ENCODE assay signal across 8 cellular contexts in the genomic region with DNA sequence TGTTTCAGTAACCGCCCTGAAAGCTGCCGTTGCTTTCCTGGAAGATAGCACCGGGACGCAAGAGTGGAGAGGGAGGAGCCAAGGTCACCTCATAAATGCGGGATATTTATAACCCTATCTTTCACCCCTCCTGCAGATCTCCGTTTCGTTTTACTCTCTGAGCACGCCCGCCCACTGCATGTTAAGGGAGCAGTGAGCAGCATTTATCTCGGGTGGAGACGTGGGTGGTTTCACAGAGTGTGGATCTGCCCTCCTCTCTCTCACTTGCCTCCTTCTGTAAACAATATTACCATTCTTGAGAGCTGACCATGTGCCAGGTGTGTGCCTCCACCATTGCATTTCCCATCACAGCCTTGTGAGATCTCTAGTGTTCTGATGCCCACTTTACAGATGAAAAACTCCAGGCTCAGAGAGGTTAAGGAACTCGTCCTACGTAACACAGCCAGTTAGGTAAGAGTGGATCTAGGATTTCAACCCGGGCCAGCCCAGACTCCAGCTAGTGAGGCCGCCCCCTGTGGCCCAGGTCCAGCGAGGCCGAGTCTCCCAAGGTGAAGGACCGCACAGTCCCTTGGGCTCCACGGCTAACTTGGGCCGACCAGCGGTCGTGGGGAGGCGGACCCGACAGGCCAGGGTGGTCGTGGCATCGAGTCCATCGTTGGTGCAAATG. TPM values are rescaled to one million over a fixed set of nuclear protein-coding genes. Genes with fewer than 3 reads are reported as not detected.
DNase-seq lines count a peak whose midpoint lies in the region; ATAC-seq lines count a peak whose summit lies in the region.

No MANE protein-coding gene starts in this region.

- H3K27ac ChIP-seq in HUES64 (ENCODE audit: low read depth, low read length) = no peak overlapping the region
- peak overlapping the region; percentile 97 for H3K27ac ChIP-seq in temporal lobe (ENCODE audit: low read depth, low read length)

- H3K27me3 Mint-ChIP-seq in T-helper 17 cell = no peaks in the 10 kb centered on the region

- H3K4me3 Mint-ChIP-seq in T-helper 17 cell = peak overlapping the region; percentile 88

- DNase-seq in EL = peak; percentile 57
- no peak for DNase-seq in T-helper 17 cell
- DNase-seq in retina = no peak

- H3K27ac Mint-ChIP-seq in T-helper 17 cell = peak overlapping the region; percentile 75

- H3K4me1 ChIP-seq in HUES64 (ENCODE audit: insufficient read depth, low read length) (peaks cover 11% of the 10 kb centered on the region; the same call in 1 of the 2 replicates), endocrine pancreas (ENCODE audit: control insufficient read depth, insufficient read depth, low read length) (no peaks in the 10 kb centered on the region), mononuclear cell (ENCODE audit: insufficient read depth, low read length) (peaks cover 45% of the 10 kb centered on the region)

- H3K36me3 ChIP-seq in HUES64 (ENCODE audit: insufficient read depth, low read length) = no peaks in the 10 kb centered on the region
- H3K36me3 ChIP-seq in endocrine pancreas (ENCODE audit: control insufficient read depth, insufficient read depth, low read length) = no peaks in the 10 kb centered on the region

- no peaks in the 10 kb centered on the region for H3K9me3 ChIP-seq in HUES64 (ENCODE audit: insufficient read depth, low read depth, low read length)
- H3K9me3 ChIP-seq in T-helper 17 cell (ENCODE audit: control insufficient read depth, low read length, poor library complexity, severe bottlenecking) = no peaks in the 10 kb centered on the region
- no peaks in the 10 kb centered on the region for H3K9me3 ChIP-seq in endocrine pancreas (ENCODE audit: control insufficient read depth, low read length)
- no peaks in the 10 kb centered on the region for H3K9me3 ChIP-seq in mononuclear cell (ENCODE audit: low read depth, low read length)

- no peaks in the 10 kb centered on the region for H3K27me3 ChIP-seq in HUES64 (ENCODE audit: insufficient read depth, low read length)
- no peaks in the 10 kb centered on the region for H3K27me3 ChIP-seq in endocrine pancreas (ENCODE audit: control insufficient read depth, insufficient read depth, low read length)
- H3K27me3 ChIP-seq in mononuclear cell (ENCODE audit: insufficient read depth, low read length) = no peaks in the 10 kb centered on the region

- 48% methylated on average over 27 of the region's 27 CpGs for WGBS in HUES64

- no peaks in the 10 kb centered on the region for H3K36me3 Mint-ChIP-seq in T-helper 17 cell (ENCODE audit: low read depth)

- peak overlapping the region; percentile 66 for H3K4me3 ChIP-seq in HUES64 (ENCODE audit: low read length)
- H3K4me3 ChIP-seq in endocrine pancreas (ENCODE audit: control insufficient read depth, insufficient read depth, low read length) = peak overlapping the region; percentile 71
- H3K4me3 ChIP-seq in mononuclear cell (ENCODE audit: low read length) = peak overlapping the region; percentile 60

- ATAC-seq in GM21515 (IDR thresholded peaks at IDR 0.05; ENCODE audit: unreplicated experiment) = peak; percentile 56
- peak; percentile 63 for ATAC-seq in T-helper 17 cell

- H3K9ac ChIP-seq in HUES64 (ENCODE audit: low read depth, low read length) (no peak overlapping the region), endocrine pancreas (ENCODE audit: control insufficient read depth, insufficient read depth, low read length) (peak overlapping the region; percentile 65)

- peaks cover 19% of the 10 kb centered on the region for H3K4me1 Mint-ChIP-seq in T-helper 17 cell

RNA-seq across cellular contexts. Expression of gene SEMA4B, which starts 16.9 kb away (rescaled TPM):
- 25.2 TPM for polyA plus RNA-seq in HUES64 (2013, experiment 1 of 2)
- 29.0 TPM for polyA plus RNA-seq in HUES64 (2013, experiment 2 of 2)
- total RNA-seq in T-helper 17 cell (10 to 100 TPM; 15.4 to 23.4 TPM), mononuclear cell (7.9 TPM), temporal lobe (35.4 TPM)

RNA-seq across cellular contexts. Expression of gene CIB1, which starts 49.5 kb away (rescaled TPM):
- 19.5 TPM for polyA plus RNA-seq in HUES64 (2013, experiment 1 of 2)
- 19.7 TPM for polyA plus RNA-seq in HUES64 (2013, experiment 2 of 2)
- total RNA-seq in T-helper 17 cell = 100 to 1,000 TPM; 166 to 183 TPM
- 33.2 TPM for total RNA-seq in mononuclear cell
- total RNA-seq in temporal lobe = 3.4 TPM

RNA-seq across cellular contexts. Expression of gene GDPGP1, which starts 49.8 kb away (rescaled TPM):
- 2.7 TPM for polyA plus RNA-seq in HUES64 (2013, experiment 1 of 2)
- 1.5 TPM for polyA plus RNA-seq in HUES64 (2013, experiment 2 of 2)
- total RNA-seq in T-helper 17 cell (1 to 10 TPM; 3.7 to 4.6 TPM), mononuclear cell (3.7 TPM), temporal lobe (4.4 TPM)
